Comparison of ENCODE assay signal across 11 cellular contexts in genomic region chr9:21070171-21070571, GRCh38. TPM values are rescaled to one million over a fixed set of nuclear protein-coding genes. Genes with fewer than 3 reads are reported as not detected.
DNase-seq lines count a peak whose midpoint lies in the region; ATAC-seq, FAIRE-seq and TF ChIP-seq lines count a peak whose summit lies in the region.
"Had no signal": no experiment of that assay in that cellular context is flagged by ENCODE, and none has a peak within 500 bp of the region (broad histone marks: within the 10 kb centered on the region; RNA-seq: fewer than 3 reads in every experiment).

No MANE protein-coding gene starts in this region.

- peak overlapping the region; percentile 28 for H3K4me3 ChIP-seq in AG04450 (ENCODE audit: low read depth, low read length)
- H3K4me3 ChIP-seq in LNCaP clone FGC (ENCODE audit: low read depth, low read length): no peak overlapping the region
- peak overlapping the region in 2 of 4 donors; percentile 2 to 15 for H3K4me3 ChIP-seq in esophagus squamous epithelium

- H3K27ac ChIP-seq in AG04450 (ENCODE audit: low read depth, low read length) (no peak overlapping the region), esophagus squamous epithelium (peak overlapping the region in 2 of 4 donors; percentile 26 to 54)

- no peaks in the 10 kb centered on the region for H3K9me3 ChIP-seq in AG04450 (ENCODE audit: control insufficient read depth, insufficient read depth, low read length)
- no peaks in the 10 kb centered on the region for H3K9me3 ChIP-seq in esophagus squamous epithelium

- POLR2A ChIA-PET in AG04450 (lab: Yijun Ruan, JAX): interaction anchor here (0.7 to 1.1 kb wide), 3 partner anchors 13 to 89 kb away, joined by 3 to 8 read pairs (median 6); no protein-coding TSS in a partner anchor

- CTCF ChIA-PET in AG04450 (lab: Charles Lee): interaction anchor here (0.5 to 1.8 kb wide), 5 partner anchors 30 to 445 kb away, joined by 3 to 5 read pairs (median 4); partner anchors contain the start of gene HACD4

- DNase-seq in AG04450 (ENCODE audit: low read depth, low spot score): peak; percentile 95
- peak; percentile 48 for DNase-seq in LNCaP clone FGC (ENCODE audit: low read depth)
- DNase-seq in midbrain (lab: John Stamatoyannopoulos, UW): peak; percentile 28
- no peak for DNase-seq in esophagus squamous epithelium (lab: John Stamatoyannopoulos, UW)
- DNase-seq in stimulated activated CD4-positive, alpha-beta T cell treated with anti-CD3 and anti-CD28 coated beads, Interleukin-15, amount 100 ng/mL, for 24 hours: no peak
- no peak for DNase-seq in activated gamma-delta T cell treated with Interleukin-2 at 50 U/mL for 16 hours
- DNase-seq: naive B cell had no signal

- no peaks in the 10 kb centered on the region for H3K36me3 ChIP-seq in esophagus squamous epithelium

- TF ChIP-seq POLR2A in esophagus squamous epithelium (IDR thresholded peaks at IDR 0.05): no peak

- intact Hi-C loops in esophagus squamous epithelium (cut with DNase I): no loop called here

- H3K4me1 ChIP-seq in esophagus squamous epithelium: peaks cover 0 to 11% (median 5%) of the 10 kb centered on the region in 3 donors

- 11 to 15% methylated on average over 4 of the region's 4 CpGs for WGBS in esophagus squamous epithelium, 2 donors

- H3K27me3 ChIP-seq in AG04450 (ENCODE audit: control insufficient read depth, insufficient read depth, low read length) (peaks cover under 1% of the 10 kb centered on the region), esophagus squamous epithelium (no peaks in the 10 kb centered on the region)

- TF ChIP-seq CTCF in AG04450 (IDR thresholded peaks at IDR 0.05; ENCODE audit: low read depth, low read length) (peak; percentile 36), LNCaP clone FGC (IDR thresholded peaks at IDR 0.05; ENCODE audit: control insufficient read depth, extremely low read depth, insufficient read depth) (peak; percentile 12; the same call in 1 of the 2 replicates), esophagus squamous epithelium (IDR thresholded peaks at IDR 0.05) (peak in 3 of 6 experiments; percentile 19 to 44 (median 20))

- FAIRE-seq in endometrium (lab: Jason Lieb, UNC): peak; percentile 92

- no peak for ATAC-seq in HG02588 (IDR thresholded peaks at IDR 0.05; ENCODE audit: unreplicated experiment)

RNA-seq across cellular contexts. Expression of gene IFNB1, which starts 7.6 kb away (rescaled TPM):
- polyA plus RNA-seq in AG04450 (2011; rRNA removed): not detected in 2 replicates
- not detected in 2 replicates for polyA minus RNA-seq in AG04450 (2011; rRNA and poly(A)+ RNA removed)
- not detected for total RNA-seq in esophagus squamous epithelium
- total RNA-seq: Daoy; T-helper 2 cell treated with Interferon-gamma antibody and Interleukin-4, amounts not matched to agents 100 ng/mL and 5 ng/mL, for 36 hours had no signal

RNA-seq across cellular contexts. Expression of gene HACD4, which starts 38.7 kb away (rescaled TPM):
- polyA plus RNA-seq in AG04450 (2011; rRNA removed): 8.5 and 12.1 TPM in 2 replicates
- polyA minus RNA-seq in AG04450 (2011; rRNA and poly(A)+ RNA removed): 3.7 and 8.3 TPM in 2 replicates
- 1 to 10 TPM in 3 of 4 donors, under 1 TPM in 1; 0.97 to 3.8 (median 2.5) TPM for total RNA-seq in esophagus squamous epithelium
- total RNA-seq: Daoy had no signal

Comparison
In these comparisons a context has a peak if more than half of its experiments do, and no peak if none do; other contexts are left out.
1. DNase-seq: peak in AG04450 (single experiment), LNCaP clone FGC (single experiment) and midbrain (single experiment); none in esophagus squamous epithelium (single experiment), stimulated activated CD4-positive, alpha-beta T cell treated with anti-CD3 and anti-CD28 coated beads, Interleukin-15, amount 100 ng/mL, for 24 hours (single experiment) and activated gamma-delta T cell treated with Interleukin-2 at 50 U/mL for 16 hours (single experiment).